12 cellular contexts compared by ENCODE assay signal in the genomic region with DNA sequence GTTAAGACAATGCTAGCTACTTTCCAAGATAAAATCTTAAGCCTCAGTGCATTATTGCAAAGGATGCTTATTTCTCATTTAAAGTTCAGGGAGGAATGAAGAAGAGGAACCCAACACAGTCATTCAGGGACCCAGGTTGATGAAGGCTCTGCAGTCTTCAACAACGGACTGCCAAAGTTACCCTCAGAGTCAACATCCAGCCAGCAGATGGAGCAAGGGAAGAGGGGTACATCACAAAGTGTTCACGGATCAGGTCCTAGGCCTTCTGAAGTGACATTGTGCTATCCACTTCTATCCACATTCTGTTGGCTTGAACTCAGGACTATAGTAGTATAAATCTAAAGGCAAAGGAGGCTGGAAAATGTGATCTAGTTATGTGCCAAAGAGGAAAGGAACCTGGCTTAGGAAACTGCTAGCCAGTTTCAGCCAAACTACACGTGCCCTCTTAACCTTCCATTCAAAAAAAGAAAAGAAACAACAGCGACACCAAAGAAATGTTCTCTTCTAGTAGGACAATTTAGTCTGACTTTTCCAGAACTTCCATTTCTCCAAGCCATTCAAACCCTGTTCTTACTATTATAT. TPM values are rescaled to one million over a fixed set of nuclear protein-coding genes. Genes with fewer than 3 reads are reported as not detected.
DNase-seq lines count a peak whose midpoint lies in the region; ATAC-seq, FAIRE-seq and TF ChIP-seq lines count a peak whose summit lies in the region.
"Had no signal": no experiment of that assay in that cellular context is flagged by ENCODE, and none has a peak within 500 bp of the region (broad histone marks: within the 10 kb centered on the region; RNA-seq: fewer than 3 reads in every experiment).

No MANE protein-coding gene starts in this region.

- ATAC-seq in Panc1, result no peak
- ATAC-seq in GM21423 (IDR thresholded peaks at IDR 0.05; ENCODE audit: unreplicated experiment), result no peak
- ATAC-seq: naive thymus-derived CD4-positive, alpha-beta T cell had no signal

- no peak overlapping the region for H3K4me3 ChIP-seq in Panc1 (ENCODE audit: low read depth in 2 of 2, low read length in 2 of 2)

- FAIRE-seq in GM12892 (lab: Jason Lieb, UNC) (peak; percentile 24), GM12891 (lab: Jason Lieb, UNC) (no peak)

- no peak for TF ChIP-seq POLR2A in GM12892 (IDR thresholded peaks at IDR 0.05; ENCODE audit: low read depth, low read length)
- no peak for TF ChIP-seq POLR2A in erythroblast (IDR thresholded peaks at IDR 0.05; ENCODE audit: low read length)
- no peak for TF ChIP-seq POLR2A in GM12891 (IDR thresholded peaks at IDR 0.05; ENCODE audit: low read depth, low read length)

- TF ChIP-seq CTCF in AG09319 (IDR thresholded peaks at IDR 0.05; ENCODE audit: low read depth, low read length) (peak; percentile 18; the same call in 1 of the 2 replicates), Panc1 (IDR thresholded peaks at IDR 0.05) (peak; percentile 42)

- no peaks in the 10 kb centered on the region for H3K36me3 ChIP-seq in Panc1 (ENCODE audit: control insufficient read depth, insufficient read depth, low read length)

- POLR2A ChIA-PET in Panc1 (lab: Charles Lee), result no interaction called here

- BruUV-seq in Panc1 (replicated peaks; lab: Mats Ljungman, UMichigan), result no TSS peak

- H3K4me1 ChIP-seq in Panc1 (ENCODE audit: control insufficient read depth, insufficient read depth, low read length), result no peaks in the 10 kb centered on the region

- in situ Hi-C loops in Panc1 (cut with HindIII; ENCODE audit: low pct_unique_long_range_greater_than_20kb, low sequenced_read_pairs), result no loop called here

- no peaks in the 10 kb centered on the region; the same call in 1 of the 2 replicates for H3K27me3 ChIP-seq in Panc1 (ENCODE audit: control insufficient read depth, insufficient read depth, low read length)

- intact Hi-C loops in Panc1 (cut with micrococcal nuclease; ENCODE audit: unreplicated experiment), result no loop called here

- CTCF ChIA-PET in Panc1 (lab: Charles Lee), result no interaction called here

- no peaks in the 10 kb centered on the region for H3K9me3 ChIP-seq in Panc1 (ENCODE audit: control insufficient read depth, insufficient read depth, low read depth, low read length)

- no peak overlapping the region for H3K27ac ChIP-seq in Panc1 (ENCODE audit: low read length)

- DNase-seq in AG09319 (ENCODE audit: extremely low read depth, low read depth) (no peak), GM12892 (ENCODE audit: insufficient read length) (no peak), Panc1 (ENCODE audit: low read depth, low spot score) (no peak), erythroblast (lab: John Stamatoyannopoulos, UW) (peak; percentile 9 to 12), COLO668 (lab: John Stamatoyannopoulos, UW; ENCODE audit: unreplicated experiment) (no peak), GM12891 (ENCODE audit: insufficient read length, low spot score) (no peak), NCI-H510A treated with DMSO at 0.1 percent for 48 hours (lab: John Stamatoyannopoulos, UW) (no peak)
- DNase-seq: activated CD4-positive, alpha-beta T cell treated with anti-CD3 and anti-CD28 coated beads for 1 hour; naive thymus-derived CD4-positive, alpha-beta T cell; NCI-H1930 had no signal

TF ChIP-seq in GM12891, 5 proteins besides CTCF, POLR2A, EP300 and RAD21:
- TF ChIP-seq POU2F2 (IDR thresholded peaks at IDR 0.05; ENCODE audit: low read depth, low read length), result no peak

RNA-seq across cellular contexts. Expression of gene NKX6-1, which starts 28.8 kb away (rescaled TPM):
- polyA plus RNA-seq in GM12892 (2012; ENCODE audit: missing spikeins), result not detected
- 1.1 TPM for total RNA-seq in Panc1 (2021; ENCODE audit: unreplicated experiment)
- polyA plus RNA-seq in Panc1 (2012; ENCODE audit: insufficient read length), result 0.74 TPM
- polyA plus RNA-seq in GM12891 (2012; ENCODE audit: low read depth, missing spikeins), result not detected
- total RNA-seq: kidney epithelial cell; naive thymus-derived CD4-positive, alpha-beta T cell had no signal
- polyA plus RNA-seq: naive thymus-derived CD4-positive, alpha-beta T cell had no signal

Comparison
In these comparisons a context has a peak if more than half of its experiments do, and no peak if none do; other contexts are left out.
1. DNase-seq: peak in erythroblast (2 of 2); none in AG09319 (single experiment), GM12892 (single experiment), Panc1 (single experiment), COLO668 (single experiment), GM12891 (single experiment) and NCI-H510A treated with DMSO at 0.1 percent for 48 hours (single experiment).